ENCODE assay signal across 8 cellular contexts in genomic region chr10:92241158-92241500, GRCh38. TPM values are rescaled to one million over a fixed set of nuclear protein-coding genes. Genes with fewer than 3 reads are reported as not detected.
DNase-seq lines count a peak whose midpoint lies in the region; ATAC-seq and TF ChIP-seq lines count a peak whose summit lies in the region.

No MANE protein-coding gene starts in this region.

- peak overlapping the region; percentile 51 for H3K27ac ChIP-seq in neural progenitor cell

- H4K20me1 ChIP-seq in neural progenitor cell (ENCODE audit: low read depth), result peaks cover 23% of the 10 kb centered on the region

- H3K9me3 Mint-ChIP-seq in neural progenitor cell, result no peaks in the 10 kb centered on the region

- peak overlapping the region; percentile 86 for H3K4me3 Mint-ChIP-seq in neural progenitor cell

- no peaks in the 10 kb centered on the region for H3K79me2 ChIP-seq in neural progenitor cell (ENCODE audit: low read depth)

- no peaks in the 10 kb centered on the region for H3K36me3 Mint-ChIP-seq in neural progenitor cell

- no peak overlapping the region for H3K27ac Mint-ChIP-seq in neural progenitor cell

- DNase-seq in NCI-H146 (lab: John Stamatoyannopoulos, UW) (peak; percentile 43), NCI-H146 treated with DMSO at 0.1 percent for 48 hours (lab: John Stamatoyannopoulos, UW; ENCODE audit: unreplicated experiment) (no peak), fibroblast of mammary gland (ENCODE audit: low read depth) (no peak), neural progenitor cell (ENCODE audit: low spot score) (peak; percentile 79), NCI-H1092 (lab: John Stamatoyannopoulos, UW) (no peak), COR-L47 (lab: John Stamatoyannopoulos, UW) (no peak)

- H3K27me3 ChIP-seq in neural progenitor cell, result peaks cover 48% of the 10 kb centered on the region

- H3F3A ChIP-seq in neural progenitor cell (ENCODE audit: low read depth), result peaks cover 24% of the 10 kb centered on the region

- H3K4me1 ChIP-seq in neural progenitor cell, result peaks cover 16% of the 10 kb centered on the region

- H3K4me2 ChIP-seq in neural progenitor cell, result peak overlapping the region; percentile 94

- TF ChIP-seq CTCF in fibroblast of mammary gland (conservative IDR thresholded peaks at IDR 0.05; ENCODE audit: control insufficient read depth, insufficient read depth, low read depth, low read length) (no peak), neural progenitor cell (IDR thresholded peaks at IDR 0.05) (no peak)

- ATAC-seq in SK-N-SH treated with all-trans-retinoic acid at 6 μM for 48 hours (peak; percentile 21), GM18868 (IDR thresholded peaks at IDR 0.05; ENCODE audit: unreplicated experiment) (no peak)

- no peaks in the 10 kb centered on the region for H3K36me3 ChIP-seq in neural progenitor cell

- no peak overlapping the region for H3K9ac ChIP-seq in neural progenitor cell

- peak overlapping the region; percentile 50 for H2AFZ ChIP-seq in neural progenitor cell (replicated peaks)

- H3K4me3 ChIP-seq in fibroblast of mammary gland (ENCODE audit: control insufficient read depth, low read depth, low read length) (peak overlapping the region; percentile 79), neural progenitor cell (peak overlapping the region; percentile 67)

- peaks cover 26% of the 10 kb centered on the region for H3K27me3 Mint-ChIP-seq in neural progenitor cell (ENCODE audit: insufficient read depth, low read depth)

- no peaks in the 10 kb centered on the region for H3K9me3 ChIP-seq in neural progenitor cell (ENCODE audit: low read depth)

- peaks cover 26% of the 10 kb centered on the region for H3K4me1 Mint-ChIP-seq in neural progenitor cell

TF ChIP-seq in SK-N-SH treated with all-trans-retinoic acid at 6 μM for 48 hours, 23 proteins besides CTCF, POLR2A, EP300 and RAD21:
- TF ChIP-seq, protein P1, sequence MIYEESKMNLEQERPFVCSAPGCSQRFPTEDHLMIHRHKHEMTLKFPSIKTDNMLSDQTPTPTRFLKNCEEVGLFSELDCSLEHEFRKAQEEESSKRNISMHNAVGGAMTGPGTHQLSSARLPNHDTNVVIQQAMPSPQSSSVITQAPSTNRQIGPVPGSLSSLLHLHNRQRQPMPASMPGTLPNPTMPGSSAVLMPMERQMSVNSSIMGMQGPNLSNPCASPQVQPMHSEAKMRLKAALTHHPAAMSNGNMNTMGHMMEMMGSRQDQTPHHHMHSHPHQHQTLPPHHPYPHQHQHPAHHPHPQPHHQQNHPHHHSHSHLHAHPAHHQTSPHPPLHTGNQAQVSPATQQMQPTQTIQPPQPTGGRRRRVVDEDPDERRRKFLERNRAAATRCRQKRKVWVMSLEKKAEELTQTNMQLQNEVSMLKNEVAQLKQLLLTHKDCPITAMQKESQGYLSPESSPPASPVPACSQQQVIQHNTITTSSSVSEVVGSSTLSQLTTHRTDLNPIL (CRISPR knock-in tag; IDR thresholded peaks at IDR 0.05; ENCODE audit: low read depth), result no peak
- TF ChIP-seq OSR1 (CRISPR knock-in tag; IDR thresholded peaks at IDR 0.05) (no peak), ZNF70 (CRISPR knock-in tag; IDR thresholded peaks at IDR 0.05) (no peak), CSDC2 (CRISPR knock-in tag; IDR thresholded peaks at IDR 0.05) (no peak), ZNF565 (CRISPR knock-in tag; conservative IDR thresholded peaks at IDR 0.05; ENCODE audit: low read depth) (no peak), BACH2 (CRISPR knock-in tag; IDR thresholded peaks at IDR 0.05; ENCODE audit: borderline replicate concordance) (no peak), ZNF8 (CRISPR knock-in tag; IDR thresholded peaks at IDR 0.05) (no peak)
- TF ChIP-seq, protein P2, sequence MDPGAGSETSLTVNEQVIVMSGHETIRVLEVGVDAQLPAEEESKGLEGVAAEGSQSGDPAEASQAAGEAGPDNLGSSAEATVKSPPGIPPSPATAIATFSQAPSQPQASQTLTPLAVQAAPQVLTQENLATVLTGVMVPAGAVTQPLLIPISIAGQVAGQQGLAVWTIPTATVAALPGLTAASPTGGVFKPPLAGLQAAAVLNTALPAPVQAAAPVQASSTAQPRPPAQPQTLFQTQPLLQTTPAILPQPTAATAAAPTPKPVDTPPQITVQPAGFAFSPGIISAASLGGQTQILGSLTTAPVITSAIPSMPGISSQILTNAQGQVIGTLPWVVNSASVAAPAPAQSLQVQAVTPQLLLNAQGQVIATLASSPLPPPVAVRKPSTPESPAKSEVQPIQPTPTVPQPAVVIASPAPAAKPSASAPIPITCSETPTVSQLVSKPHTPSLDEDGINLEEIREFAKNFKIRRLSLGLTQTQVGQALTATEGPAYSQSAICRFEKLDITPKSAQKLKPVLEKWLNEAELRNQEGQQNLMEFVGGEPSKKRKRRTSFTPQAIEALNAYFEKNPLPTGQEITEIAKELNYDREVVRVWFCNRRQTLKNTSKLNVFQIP (CRISPR knock-in tag; IDR thresholded peaks at IDR 0.05; ENCODE audit: borderline replicate concordance, low read depth), result no peak
- TF ChIP-seq, protein P3, sequence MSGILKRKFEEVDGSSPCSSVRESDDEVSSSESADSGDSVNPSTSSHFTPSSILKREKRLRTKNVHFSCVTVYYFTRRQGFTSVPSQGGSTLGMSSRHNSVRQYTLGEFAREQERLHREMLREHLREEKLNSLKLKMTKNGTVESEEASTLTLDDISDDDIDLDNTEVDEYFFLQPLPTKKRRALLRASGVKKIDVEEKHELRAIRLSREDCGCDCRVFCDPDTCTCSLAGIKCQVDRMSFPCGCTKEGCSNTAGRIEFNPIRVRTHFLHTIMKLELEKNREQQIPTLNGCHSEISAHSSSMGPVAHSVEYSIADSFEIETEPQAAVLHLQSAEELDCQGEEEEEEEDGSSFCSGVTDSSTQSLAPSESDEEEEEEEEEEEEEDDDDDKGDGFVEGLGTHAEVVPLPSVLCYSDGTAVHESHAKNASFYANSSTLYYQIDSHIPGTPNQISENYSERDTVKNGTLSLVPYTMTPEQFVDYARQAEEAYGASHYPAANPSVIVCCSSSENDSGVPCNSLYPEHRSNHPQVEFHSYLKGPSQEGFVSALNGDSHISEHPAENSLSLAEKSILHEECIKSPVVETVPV (CRISPR knock-in tag; IDR thresholded peaks at IDR 0.05), result no peak

RNA-seq across cellular contexts. Expression of gene CPEB3, which starts 49.7 kb away (rescaled TPM):
- total RNA-seq in neural progenitor cell (ENCODE audit: low replicate concordance), result 1.3 and 2.2 TPM in 2 replicates

RNA-seq across cellular contexts. Expression of gene MARCHF5, which starts 49.8 kb away (rescaled TPM):
- total RNA-seq in neural progenitor cell (ENCODE audit: low replicate concordance), result 22.7 and 28.7 TPM in 2 replicates

Comparison
In these comparisons a context has a peak if more than half of its experiments do, and no peak if none do; other contexts are left out.
1. DNase-seq: peak in NCI-H146 (single experiment) and neural progenitor cell (single experiment); none in NCI-H146 treated with DMSO at 0.1 percent for 48 hours (single experiment), fibroblast of mammary gland (single experiment), NCI-H1092 (single experiment) and COR-L47 (single experiment).